Comparison of ENCODE assay signal across 16 cellular contexts in the genomic region with DNA sequence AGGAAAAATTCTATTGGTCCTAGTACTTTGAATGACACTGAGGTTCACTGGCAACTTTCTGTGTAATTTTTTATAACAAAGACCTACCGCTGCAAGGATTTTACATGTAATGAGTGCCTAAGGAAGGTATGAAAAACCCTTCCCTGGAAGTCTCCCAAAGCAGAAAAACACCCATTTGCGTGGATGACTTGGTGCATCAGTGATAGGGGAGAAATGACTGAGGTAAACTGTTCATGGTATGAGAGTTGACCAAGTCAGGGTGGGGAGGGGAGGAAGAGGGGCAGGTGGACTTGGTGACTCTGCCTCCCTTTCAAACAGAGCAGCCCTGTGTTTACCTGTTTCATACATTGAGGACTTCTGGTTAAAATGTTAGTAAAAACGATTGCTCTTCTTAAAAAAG.
A peak's percentile ranks its signal among the peaks of the same experiment; 100 is the strongest.
DNase-seq lines count a peak whose midpoint lies in the region; TF ChIP-seq lines count a peak whose summit lies in the region.
"Had no signal": no experiment of that assay in that cellular context is flagged by ENCODE, and none has a peak within 500 bp of the region (broad histone marks: within the 10 kb centered on the region; RNA-seq: fewer than 3 reads in every experiment).

No MANE protein-coding gene starts in this region.

- H3K36me3 ChIP-seq in HUES48 (ENCODE audit: control insufficient read depth, insufficient read depth, low read length) (no peaks in the 10 kb centered on the region), ascending aorta (peaks cover 0 to 7% of the 10 kb centered on the region in 2 donors)

- H3K9me3 ChIP-seq in HUES48 (ENCODE audit: control insufficient read depth, insufficient read depth, low read length) (no peaks in the 10 kb centered on the region), ascending aorta (no peaks in the 10 kb centered on the region)

- no peak for TF ChIP-seq CTCF in ascending aorta (IDR thresholded peaks at IDR 0.05)
- no peak for TF ChIP-seq CTCF in fibroblast of the aortic adventitia (IDR thresholded peaks at IDR 0.05; ENCODE audit: insufficient read depth, low read length)

- H3K4me1 ChIP-seq in HUES48 (ENCODE audit: control insufficient read depth, insufficient read depth, low read length), result peaks cover 66% of the 10 kb centered on the region
- H3K4me1 ChIP-seq in ascending aorta, result peaks cover 37 to 90% of the 10 kb centered on the region in 2 donors

- CTCF ChIA-PET in activated naive CD4-positive, alpha-beta T cell treated with anti-CD3 and anti-CD28 coated beads for 36 hours (lab: Charles Lee), result no interaction called here

- H3K9me3 Mint-ChIP-seq in activated naive CD4-positive, alpha-beta T cell treated with anti-CD3 and anti-CD28 coated beads for 36 hours, result no peaks in the 10 kb centered on the region
- H3K9me3 Mint-ChIP-seq in immature natural killer cell, result no peaks in the 10 kb centered on the region

- H3K27ac Mint-ChIP-seq in activated naive CD4-positive, alpha-beta T cell treated with anti-CD3 and anti-CD28 coated beads for 36 hours, result no peak overlapping the region
- no peak overlapping the region for H3K27ac Mint-ChIP-seq in immature natural killer cell
- H3K27ac Mint-ChIP-seq: B cell had no signal

- no peak for DNase-seq in ascending aorta (ENCODE audit: low spot score in 2 of 2)
- DNase-seq in fibroblast of the aortic adventitia (ENCODE audit: low read depth), result peak; percentile 60
- DNase-seq in substantia nigra (lab: John Stamatoyannopoulos, UW), result no peak
- DNase-seq in RPMI8226, result no peak
- no peak for DNase-seq in activated naive CD4-positive, alpha-beta T cell treated with anti-CD3 and anti-CD28 coated beads for 36 hours
- DNase-seq in immature natural killer cell, result no peak
- DNase-seq: activated CD4-positive, alpha-beta T cell treated with anti-CD3 and anti-CD28 coated beads, Interleukin-2, amount 50 U/mL, for 1 hour; activated CD8-positive, alpha-beta memory T cell treated with anti-CD3 and anti-CD28 coated beads, Interleukin-2, amount 50 U/mL, for 48 hours; activated gamma-delta T cell; amniotic stem cell; COR-L47; foreskin fibroblast; MV-4-11; NCI-H187 treated with DMSO at 0.1 percent for 48 hours had no signal

- no peaks in the 10 kb centered on the region for H3K36me3 Mint-ChIP-seq in activated naive CD4-positive, alpha-beta T cell treated with anti-CD3 and anti-CD28 coated beads for 36 hours (ENCODE audit: low read depth)
- H3K36me3 Mint-ChIP-seq in immature natural killer cell, result no peaks in the 10 kb centered on the region

- H3K27me3 ChIP-seq in HUES48 (ENCODE audit: control insufficient read depth, insufficient read depth, low read length) (no peaks in the 10 kb centered on the region), ascending aorta (no peaks in the 10 kb centered on the region)

- H3K4me3 ChIP-seq in HUES48 (ENCODE audit: low read depth, low read length) (no peak overlapping the region), ascending aorta (no peak overlapping the region), fibroblast of the aortic adventitia (ENCODE audit: low read depth, low read length) (no peak overlapping the region)

- H3K27ac ChIP-seq in HUES48 (ENCODE audit: low read depth, low read length), result peak overlapping the region; percentile 32
- peak overlapping the region; percentile 97 to 98 for H3K27ac ChIP-seq in ascending aorta
- H3K27ac ChIP-seq in substantia nigra (ENCODE audit: low read depth, low read length, poor library complexity, severe bottlenecking), result peak overlapping the region; percentile 10

- peaks cover 3% of the 10 kb centered on the region for H3K27me3 Mint-ChIP-seq in activated naive CD4-positive, alpha-beta T cell treated with anti-CD3 and anti-CD28 coated beads for 36 hours (ENCODE audit: low read depth)
- peaks cover 0 to 6% (median 2%) of the 10 kb centered on the region in 3 donors for H3K27me3 Mint-ChIP-seq in immature natural killer cell (ENCODE audit: low read depth in 3 of 3)

- no peak overlapping the region for H3K4me3 Mint-ChIP-seq in activated naive CD4-positive, alpha-beta T cell treated with anti-CD3 and anti-CD28 coated beads for 36 hours
- H3K4me3 Mint-ChIP-seq in immature natural killer cell, result no peak overlapping the region
- H3K4me3 Mint-ChIP-seq: B cell had no signal

- no peak overlapping the region for H3K9ac ChIP-seq in HUES48 (ENCODE audit: low read depth, low read length)

- H3K4me1 Mint-ChIP-seq in activated naive CD4-positive, alpha-beta T cell treated with anti-CD3 and anti-CD28 coated beads for 36 hours (ENCODE audit: low read depth), result peaks cover 9% of the 10 kb centered on the region
- no peaks in the 10 kb centered on the region for H3K4me1 Mint-ChIP-seq in immature natural killer cell

- intact Hi-C loops in ascending aorta (cut with DNase I), result loop anchor here (2.0 kb wide), 2 partner anchors 37 to 43 kb away; no protein-coding TSS in a partner anchor
- intact Hi-C loops in activated naive CD4-positive, alpha-beta T cell treated with anti-CD3 and anti-CD28 coated beads for 36 hours (cut with micrococcal nuclease), result no loop called here

Comparison
In these comparisons a context has a peak if more than half of its experiments do, and no peak if none do; other contexts are left out.
1. H3K27ac ChIP-seq: peak in every context shown above with its lines; median percentile 98 in ascending aorta; 32 in HUES48; 10 in substantia nigra.